8 cellular contexts compared by ENCODE assay signal in genomic region chr1:43554444-43554992, GRCh38. TPM values are rescaled to one million over a fixed set of nuclear protein-coding genes. Genes with fewer than 3 reads are reported as not detected.
DNase-seq lines count a peak whose midpoint lies in the region; ATAC-seq and TF ChIP-seq lines count a peak whose summit lies in the region.

No MANE protein-coding gene starts in this region.

- H3K27ac ChIP-seq in HEK293 (ENCODE audit: extremely low read depth, low read depth, low read length) (no peak overlapping the region), endodermal cell (ENCODE audit: low read depth, low read length) (no peak overlapping the region), sigmoid colon (peak overlapping the region; percentile 31 to 85 (median 80)), uterus (peak overlapping the region in 1 of 2 donors; percentile 8)

- H3K9me3 ChIP-seq in HEK293 (ENCODE audit: control insufficient read depth, insufficient read depth, low read depth, low read length) = no peaks in the 10 kb centered on the region
- no peaks in the 10 kb centered on the region for H3K9me3 ChIP-seq in endodermal cell (ENCODE audit: control insufficient read depth, low read length)
- no peaks in the 10 kb centered on the region for H3K9me3 ChIP-seq in sigmoid colon
- no peaks in the 10 kb centered on the region for H3K9me3 ChIP-seq in uterus

- CTCF ChIA-PET in HEK293 (lab: Yijun Ruan, JAX) = interaction anchor here (0.6 to 1.7 kb wide), 13 partner anchors 8 to 715 kb away, joined by 3 to 5 read pairs (median 3); no protein-coding TSS in a partner anchor

- H3K4me3 ChIP-seq in HEK293 (ENCODE audit: low read depth, low read length) (no peak overlapping the region), endodermal cell (ENCODE audit: low read length) (no peak overlapping the region), sigmoid colon (no peak overlapping the region), uterus (no peak overlapping the region)

- ATAC-seq in HG02973 (IDR thresholded peaks at IDR 0.05; ENCODE audit: unreplicated experiment) = no peak
- no peak for ATAC-seq in GM18870 (IDR thresholded peaks at IDR 0.05; ENCODE audit: unreplicated experiment)

- H3K27me3 ChIP-seq in endodermal cell (ENCODE audit: control insufficient read depth, insufficient read depth, low read length, poor library complexity, severe bottlenecking) (no peaks in the 10 kb centered on the region), sigmoid colon (no peaks in the 10 kb centered on the region), uterus (no peaks in the 10 kb centered on the region)

- peaks cover 39% of the 10 kb centered on the region for H3K36me3 Mint-ChIP-seq in endodermal cell (ENCODE audit: low read depth)

- POLR2A ChIA-PET in HEK293 (lab: Yijun Ruan, JAX) = no interaction called here

- H3K27me3 Mint-ChIP-seq in endodermal cell (ENCODE audit: insufficient read depth) = no peaks in the 10 kb centered on the region

- no peak for TF ChIP-seq POLR2A in sigmoid colon (IDR thresholded peaks at IDR 0.05)
- no peak for TF ChIP-seq POLR2A in uterus (IDR thresholded peaks at IDR 0.05)

- peak overlapping the region; percentile 40 for H3K27ac Mint-ChIP-seq in endodermal cell

- WGBS in endodermal cell (ENCODE audit: insufficient coverage in 1 of 2, insufficient read length in 1 of 2), 2 experiments = 86 to 90% methylated on average over 2 to 6 of the region's 6 CpGs
- 59 to 63% methylated on average over 6 of the region's 6 CpGs for WGBS in sigmoid colon, 2 donors

- H3K9ac ChIP-seq in endodermal cell (ENCODE audit: extremely low read depth, low read length, poor library complexity, severe bottlenecking) = no peak overlapping the region

- in situ Hi-C loops in SK-MEL-5 (cut with HindIII; ENCODE audit: low pct_unique_long_range_greater_than_20kb, low sequenced_read_pairs) = no loop called here

- H3K36me3 ChIP-seq in HEK293 (ENCODE audit: control insufficient read depth in 2 of 2, insufficient read depth in 1 of 2, low read length in 2 of 2) (peaks cover 5 to 68% of the 10 kb centered on the region in 2 experiments; a peak in 2 of 3 replicates), endodermal cell (ENCODE audit: control insufficient read depth, insufficient read depth, low read length) (peaks cover 53% of the 10 kb centered on the region), sigmoid colon (peaks cover 6 to 28% (median 10%) of the 10 kb centered on the region in 4 donors), uterus (no peaks in the 10 kb centered on the region)

- intact Hi-C loops in sigmoid colon (cut with DNase I) (no loop called here), uterus (cut with DNase I; ENCODE audit: low total_unique reads) (no loop called here)

- H3K4me1 Mint-ChIP-seq in endodermal cell = peaks cover 14% of the 10 kb centered on the region

- peak; percentile 58 for DNase-seq in CMK (ENCODE audit: low read depth)
- peak; percentile 71 for DNase-seq in SK-MEL-5 (ENCODE audit: low read depth, low spot score)
- peak; percentile 75 for DNase-seq in endodermal cell
- DNase-seq in sigmoid colon = no peak
- DNase-seq in uterus = no peak

- H3K9me3 Mint-ChIP-seq in endodermal cell = no peaks in the 10 kb centered on the region

- H3K4me1 ChIP-seq in HEK293 (ENCODE audit: control insufficient read depth, insufficient read depth, low read length) = peaks cover 2% of the 10 kb centered on the region; the same call in 1 of the 2 replicates
- peaks cover 5% of the 10 kb centered on the region for H3K4me1 ChIP-seq in endodermal cell (ENCODE audit: control insufficient read depth, insufficient read depth, low read length)
- peaks cover 0 to 64% (median 62%) of the 10 kb centered on the region in 4 donors for H3K4me1 ChIP-seq in sigmoid colon
- H3K4me1 ChIP-seq in uterus = peaks cover 0 to 16% of the 10 kb centered on the region in 2 donors

- TF ChIP-seq CTCF in HEK293 (tag by site-specific recombination; IDR thresholded peaks at IDR 0.05) (peak; percentile 75), endodermal cell (conservative IDR thresholded peaks at IDR 0.05) (peak; percentile 76), sigmoid colon (IDR thresholded peaks at IDR 0.05) (no peak), uterus (IDR thresholded peaks at IDR 0.05) (peak in 2 of 4 experiments; percentile 9 to 17)

- no peak for TF ChIP-seq EP300 in sigmoid colon (IDR thresholded peaks at IDR 0.05)

- H3K4me3 Mint-ChIP-seq in endodermal cell = no peak overlapping the region

TF ChIP-seq in HEK293, 187 proteins besides CTCF, POLR2A, EP300 and RAD21 (continues in another document):
- TF ChIP-seq ZNF510 (tag by site-specific recombination; IDR thresholded peaks at IDR 0.05; ENCODE audit: insufficient replicate concordance) (no peak), ZNF274 (IDR thresholded peaks at IDR 0.05; ENCODE audit: low read length) (no peak), ZNF274 (tag by site-specific recombination; IDR thresholded peaks at IDR 0.05; ENCODE audit: borderline replicate concordance) (no peak), FEZF1 (tag by site-specific recombination; IDR thresholded peaks at IDR 0.05) (peak; percentile 58), ZNF830 (tag by site-specific recombination; IDR thresholded peaks at IDR 0.05; ENCODE audit: low read depth) (no peak), ZNF658 (tag by site-specific recombination; IDR thresholded peaks at IDR 0.05) (no peak), GLIS2 (tag by site-specific recombination; IDR thresholded peaks at IDR 0.05) (no peak), ZNF548 (tag by site-specific recombination; IDR thresholded peaks at IDR 0.05) (no peak), ZNF155 (tag by site-specific recombination; IDR thresholded peaks at IDR 0.05) (no peak), WT1 (tag by site-specific recombination; IDR thresholded peaks at IDR 0.05) (no peak), ZNF670 (tag by site-specific recombination; IDR thresholded peaks at IDR 0.05; ENCODE audit: low read depth) (no peak), ZNF660 (tag by site-specific recombination; IDR thresholded peaks at IDR 0.05) (no peak), ZNF394 (tag by site-specific recombination; IDR thresholded peaks at IDR 0.05; ENCODE audit: borderline replicate concordance) (no peak), ZNF544 (tag by site-specific recombination; IDR thresholded peaks at IDR 0.05) (no peak), ZBTB6 (tag by site-specific recombination; IDR thresholded peaks at IDR 0.05) (no peak), ZNF518A (tag by site-specific recombination; conservative IDR thresholded peaks at IDR 0.05; ENCODE audit: low read depth) (no peak), ZNF391 (tag by site-specific recombination; IDR thresholded peaks at IDR 0.05; ENCODE audit: borderline replicate concordance, low read depth) (no peak), KLF8 (tag by site-specific recombination; IDR thresholded peaks at IDR 0.05) (no peak), ZBTB17 (tag by site-specific recombination; IDR thresholded peaks at IDR 0.05) (peak; percentile 38; the same call in 1 of the 2 replicates)

RNA-seq across cellular contexts. Expression of gene PTPRF, which starts 23.8 kb away (rescaled TPM):
- total RNA-seq in SK-MEL-5 (2014; rRNA removed; shearing (Covaris generic)) = 6.3 and 8.7 TPM in 2 replicates
- polyA plus RNA-seq in SK-MEL-5 (2015; cell fraction: cytosol; rRNA removed) = 30.8 and 40.2 TPM in 2 replicates
- 19.2 and 22.1 TPM in 2 replicates for polyA plus RNA-seq in SK-MEL-5 (2015; cell fraction: nucleus; rRNA removed)
- 100 to 1,000 TPM; 203 to 250 TPM for total RNA-seq in endodermal cell
- 145 TPM for polyA plus RNA-seq in endodermal cell (2013, experiment 1 of 2)
- polyA plus RNA-seq in endodermal cell (2013, experiment 2 of 2) = 130 TPM
- total RNA-seq in sigmoid colon = 10 to 100 TPM; 38.2 to 78.7 (median 42.9) TPM
- 100 to 1,000 TPM in 1 of 3 donors, 10 to 100 TPM in 2; 18.6 to 125 (median 31.7) TPM for polyA plus RNA-seq in sigmoid colon
- total RNA-seq in uterus = 100 to 1,000 TPM in 2 of 4 donors, 10 to 100 TPM in 2; 24.7 to 172 (median 124) TPM

Comparison
In these comparisons a context has a peak if more than half of its experiments do, and no peak if none do; other contexts are left out.
1. DNase-seq: peak in CMK (single experiment), SK-MEL-5 (single experiment) and endodermal cell (single experiment); none in sigmoid colon (single experiment) and uterus (0 of 2).
2. H3K27ac ChIP-seq: peak in sigmoid colon (4 of 4); none in HEK293 (single experiment) and endodermal cell (single experiment).
3. CTCF ChIP-seq: peak in HEK293 (single experiment) and endodermal cell (single experiment); none in sigmoid colon (0 of 4).